9 cellular contexts compared by ENCODE assay signal in genomic region chr16:89364603-89365002, GRCh38.
A peak's percentile ranks its signal among the peaks of the same experiment; 100 is the strongest.
DNase-seq lines count a peak whose midpoint lies in the region; ATAC-seq and TF ChIP-seq lines count a peak whose summit lies in the region.
"Had no signal": no experiment of that assay in that cellular context is flagged by ENCODE, and none has a peak within 500 bp of the region (broad histone marks: within the 10 kb centered on the region; RNA-seq: fewer than 3 reads in every experiment).

No MANE protein-coding gene starts in this region.

- H3K4me1 ChIP-seq in mammary epithelial cell (ENCODE audit: insufficient read depth, low read length) (peaks cover 73% of the 10 kb centered on the region), foreskin keratinocyte (peaks cover 48% of the 10 kb centered on the region), stomach (peaks cover 54 to 99% (median 87%) of the 10 kb centered on the region in 4 donors)

- CTCF ChIA-PET in mammary epithelial cell (lab: Charles Lee; ENCODE audit: low non-redundant PET): no interaction called here
- CTCF ChIA-PET in MCF 10A (lab: Yijun Ruan, JAX): no interaction called here
- CTCF ChIA-PET in activated CD4-positive, alpha-beta memory T cell treated with anti-CD3 and anti-CD28 coated beads for 36 hours (lab: Charles Lee): interaction anchor here (0.6 to 1.5 kb wide), 2 partner anchors 8 to 150 kb away, joined by 3 read pairs; no protein-coding TSS in a partner anchor

- ATAC-seq in foreskin keratinocyte (no peak), HG02798 (IDR thresholded peaks at IDR 0.05; ENCODE audit: poor library complexity, unreplicated experiment) (no peak), GM19455 (IDR thresholded peaks at IDR 0.05; ENCODE audit: unreplicated experiment) (no peak)

- 31% methylated on average over 8 of the region's 8 CpGs for WGBS in mammary epithelial cell (ENCODE audit: low coverage, missing lambda C conversion rate)
- 21 to 46% (median 25%) methylated on average over 8 of the region's 8 CpGs for WGBS in stomach, 5 donors

- no peaks in the 10 kb centered on the region for H3K27me3 ChIP-seq in mammary epithelial cell (ENCODE audit: insufficient read depth, low read length)
- H3K27me3 ChIP-seq in foreskin keratinocyte: no peaks in the 10 kb centered on the region
- no peaks in the 10 kb centered on the region for H3K27me3 ChIP-seq in stomach

- peak overlapping the region; percentile 49 for H3K4me2 ChIP-seq in mammary epithelial cell (ENCODE audit: insufficient read depth, low read depth, low read length)

- DNase-seq in mammary epithelial cell: peak; percentile 35
- no peak for DNase-seq in MCF 10A (ENCODE audit: unreplicated experiment)
- no peak for DNase-seq in activated CD4-positive, alpha-beta memory T cell treated with anti-CD3 and anti-CD28 coated beads for 36 hours
- DNase-seq in foreskin keratinocyte: peak in 1 of 2 donors; percentile 54
- DNase-seq in stomach: peak; percentile 74
- DNase-seq in RKO (ENCODE audit: low spot score): no peak
- DNase-seq: NCI-H2029 had no signal

- no peak overlapping the region for H3K9ac ChIP-seq in mammary epithelial cell (ENCODE audit: insufficient read depth, low read length)

- H3K9me3 ChIP-seq in mammary epithelial cell (replicated peaks; ENCODE audit: insufficient read depth, low read length) (no peaks in the 10 kb centered on the region), stomach (no peaks in the 10 kb centered on the region)

- TF ChIP-seq EP300 in stomach (IDR thresholded peaks at IDR 0.05): no peak

- no peak for TF ChIP-seq POLR2A in stomach (IDR thresholded peaks at IDR 0.05)

- POLR2A ChIA-PET in MCF 10A (lab: Yijun Ruan, JAX): interaction anchor here (0.7 to 1.2 kb wide), 6 partner anchors 14 to 143 kb away, joined by 3 to 6 read pairs (median 4); partner anchors contain the start of gene SPG7
- POLR2A ChIA-PET in activated CD4-positive, alpha-beta memory T cell treated with anti-CD3 and anti-CD28 coated beads for 36 hours (lab: Charles Lee): interaction anchor here (1.0 to 1.2 kb wide), 4 partner anchors 15 to 125 kb away, joined by 3 to 4 read pairs (median 3); no protein-coding TSS in a partner anchor

- no peak overlapping the region for H3K4me3 Mint-ChIP-seq in MCF 10A (ENCODE audit: unreplicated experiment)
- H3K4me3 Mint-ChIP-seq in activated CD4-positive, alpha-beta memory T cell treated with anti-CD3 and anti-CD28 coated beads for 36 hours: no peak overlapping the region

- H3K27ac Mint-ChIP-seq in MCF 10A (ENCODE audit: low read depth, unreplicated experiment): no peak overlapping the region
- H3K27ac Mint-ChIP-seq in activated CD4-positive, alpha-beta memory T cell treated with anti-CD3 and anti-CD28 coated beads for 36 hours: peak overlapping the region; percentile 77

- H3K27ac ChIP-seq in mammary epithelial cell (ENCODE audit: insufficient read depth, low read depth, low read length): peak overlapping the region; percentile 56
- H3K27ac ChIP-seq in foreskin keratinocyte: peak overlapping the region; percentile 34
- H3K27ac ChIP-seq in stomach: peak overlapping the region; percentile 41 to 58 (median 49)

- H3K9me3 Mint-ChIP-seq in MCF 10A (ENCODE audit: unreplicated experiment): no peaks in the 10 kb centered on the region
- no peaks in the 10 kb centered on the region for H3K9me3 Mint-ChIP-seq in activated CD4-positive, alpha-beta memory T cell treated with anti-CD3 and anti-CD28 coated beads for 36 hours

- peaks cover 94% of the 10 kb centered on the region for H3K79me2 ChIP-seq in mammary epithelial cell (ENCODE audit: insufficient read depth, low read length)

- peaks cover 46% of the 10 kb centered on the region for H3K4me1 Mint-ChIP-seq in MCF 10A (ENCODE audit: insufficient read depth, unreplicated experiment)
- H3K4me1 Mint-ChIP-seq in activated CD4-positive, alpha-beta memory T cell treated with anti-CD3 and anti-CD28 coated beads for 36 hours (ENCODE audit: low read depth): peaks cover 90% of the 10 kb centered on the region

- no peaks in the 10 kb centered on the region for H4K20me1 ChIP-seq in mammary epithelial cell (ENCODE audit: insufficient read depth, low read length)

- dilution Hi-C loops in mammary epithelial cell (cut with HindIII; ENCODE audit: low sequenced_read_pairs): loop anchor here (5.0 kb wide), 1 partner anchor 73 kb away; no protein-coding TSS in a partner anchor

- H3K36me3 ChIP-seq in mammary epithelial cell (ENCODE audit: insufficient read depth, low read length) (peaks cover 2% of the 10 kb centered on the region), stomach (no peaks in the 10 kb centered on the region)

- H3K36me3 Mint-ChIP-seq in MCF 10A (ENCODE audit: insufficient read depth, unreplicated experiment): peaks cover 62% of the 10 kb centered on the region
- peaks cover 11% of the 10 kb centered on the region for H3K36me3 Mint-ChIP-seq in activated CD4-positive, alpha-beta memory T cell treated with anti-CD3 and anti-CD28 coated beads for 36 hours

- no peaks in the 10 kb centered on the region for H3K27me3 Mint-ChIP-seq in MCF 10A (ENCODE audit: insufficient read depth, unreplicated experiment)
- no peaks in the 10 kb centered on the region for H3K27me3 Mint-ChIP-seq in activated CD4-positive, alpha-beta memory T cell treated with anti-CD3 and anti-CD28 coated beads for 36 hours

- no peak overlapping the region for H3K4me3 ChIP-seq in mammary epithelial cell (replicated peaks in 1 of 3; ENCODE audit: insufficient read depth in 1 of 3, low read depth in 2 of 3, low read length in 3 of 3)
- H3K4me3 ChIP-seq in stomach: no peak overlapping the region

- TF ChIP-seq CTCF in mammary epithelial cell (conservative IDR thresholded peaks at IDR 0.05 in 1 of 2, IDR thresholded peaks at IDR 0.05 in 1 of 2; ENCODE audit: extremely low read depth in 1 of 2, insufficient read depth in 1 of 2, low read depth in 1 of 2, low read length in 2 of 2) (no peak), MCF 10A (IDR thresholded peaks at IDR 0.05; ENCODE audit: unreplicated experiment) (no peak), foreskin keratinocyte (conservative IDR thresholded peaks at IDR 0.05) (no peak), stomach (IDR thresholded peaks at IDR 0.05) (no peak)

- no TSS peak for BruUV-seq in mammary epithelial cell (replicated peaks; lab: Mats Ljungman, UMichigan)
- no TSS peak for BruUV-seq in MCF 10A (replicated peaks; lab: Mats Ljungman, UMichigan)

- intact Hi-C loops in mammary epithelial cell (cut with micrococcal nuclease): loop anchor here (5.0 kb wide), 1 partner anchor 62 kb away; no protein-coding TSS in a partner anchor
- intact Hi-C loops in MCF 10A (cut with micrococcal nuclease): no loop called here
- intact Hi-C loops in activated CD4-positive, alpha-beta memory T cell treated with anti-CD3 and anti-CD28 coated beads for 36 hours (cut with micrococcal nuclease): no loop called here
- intact Hi-C loops in stomach (cut with DNase I; ENCODE audit: low total_unique reads): no loop called here

- H2AFZ ChIP-seq in mammary epithelial cell (ENCODE audit: low read depth, low read length): no peak overlapping the region

- in situ Hi-C loops in mammary epithelial cell (cut with MboI; ENCODE audit: low sequenced_read_pairs in 2 of 2): no loop called here

Comparison
In these comparisons a context has a peak if more than half of its experiments do, and no peak if none do; other contexts are left out.
1. DNase-seq: peak in mammary epithelial cell (single experiment) and stomach (single experiment); none in MCF 10A (single experiment), activated CD4-positive, alpha-beta memory T cell treated with anti-CD3 and anti-CD28 coated beads for 36 hours (single experiment) and RKO (single experiment).
2. Peak in every context shown above with its lines, with median percentiles within 50 percentile points of each other: H3K27ac ChIP-seq.